In the genomic region with DNA sequence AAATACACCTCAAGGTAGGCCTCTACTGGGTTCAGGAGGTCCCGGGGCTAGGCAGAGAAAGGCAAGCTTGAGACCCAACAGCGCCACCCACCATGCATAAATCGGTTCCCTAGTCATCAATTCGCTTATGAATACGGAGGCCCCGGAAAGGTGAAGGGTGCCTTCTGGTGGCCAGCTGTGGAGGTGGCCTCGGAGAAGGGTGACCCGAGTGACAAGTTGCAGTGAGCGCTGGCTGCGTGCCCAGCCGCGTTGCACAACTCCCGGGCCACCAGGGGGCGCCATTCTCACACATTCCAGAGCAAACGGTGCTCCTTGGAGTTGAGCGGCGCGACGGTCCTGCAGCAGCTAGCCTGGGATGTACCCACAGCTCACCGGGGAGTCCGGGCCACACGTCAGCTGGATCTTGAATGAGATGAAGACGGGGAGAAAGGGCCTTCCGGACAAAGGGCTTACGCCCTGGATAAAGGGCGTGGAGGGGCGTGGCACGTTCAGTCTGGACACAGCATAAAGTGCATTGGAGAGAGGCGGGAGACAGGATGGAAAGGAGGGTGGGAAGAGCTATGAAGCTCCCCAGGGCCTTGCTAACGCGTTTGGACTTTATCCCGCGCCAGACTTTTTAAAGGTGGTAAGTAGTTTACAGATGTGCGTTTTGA, we compare ENCODE assay signal across 8 cellular contexts. TPM values are rescaled to one million over a fixed set of nuclear protein-coding genes. Genes with fewer than 3 reads are reported as not detected.
DNase-seq lines count a peak whose midpoint lies in the region; ATAC-seq and TF ChIP-seq lines count a peak whose summit lies in the region.

No MANE protein-coding gene starts in this region.

- peaks cover 25 to 55% (median 47%) of the 10 kb centered on the region in 7 donors for H3K4me1 Mint-ChIP-seq in naive thymus-derived CD4-positive, alpha-beta T cell
- H3K4me1 Mint-ChIP-seq in stimulated activated naive B cell treated with anti-CD40 and anti-IgM and Interleukin-4, amounts not matched to agents 10 μg/mL and 1 μg/mL and 100 μg/mL, for 72 hours, result peaks cover 23 to 30% of the 10 kb centered on the region in 2 donors

- H3K36me3 Mint-ChIP-seq in naive thymus-derived CD4-positive, alpha-beta T cell, result peaks cover 0 to 7% (median 0%) of the 10 kb centered on the region in 5 donors
- H3K36me3 Mint-ChIP-seq in stimulated activated naive B cell treated with anti-CD40 and anti-IgM and Interleukin-4, amounts not matched to agents 10 μg/mL and 1 μg/mL and 100 μg/mL, for 72 hours, result no peaks in the 10 kb centered on the region

- ATAC-seq in GM21717 (IDR thresholded peaks at IDR 0.05; ENCODE audit: unreplicated experiment), result peak; percentile 74
- peak; percentile 90 for ATAC-seq in naive thymus-derived CD4-positive, alpha-beta T cell
- ATAC-seq in stimulated activated naive B cell treated with anti-CD40 and anti-IgM and Interleukin-4, amounts not matched to agents 10 μg/mL and 1 μg/mL and 100 μg/mL, for 72 hours (replicated peaks), result peak; percentile 87 to 92

- WGBS in esophagus muscularis mucosa, result 2% methylated on average over 24 of the region's 34 CpGs

- TF ChIP-seq POLR2A in esophagus muscularis mucosa (IDR thresholded peaks at IDR 0.05; ENCODE audit: low read depth), result no peak

- H3K27me3 ChIP-seq in esophagus muscularis mucosa, result no peaks in the 10 kb centered on the region
- no peaks in the 10 kb centered on the region for H3K27me3 ChIP-seq in naive thymus-derived CD4-positive, alpha-beta T cell (ENCODE audit: control insufficient read depth in 2 of 2, insufficient read depth in 2 of 2, low read length in 2 of 2)

- intact Hi-C loops in esophagus muscularis mucosa (cut with DNase I), result loop anchor here (1.0 to 5.0 kb wide), 2 partner anchors 21 to 429 kb away; partner anchors contain the start of gene TMSB10
- intact Hi-C loops in naive thymus-derived CD4-positive, alpha-beta T cell (cut with micrococcal nuclease), result loop anchor here (1.0 to 5.0 kb wide), 20 partner anchors 20 to 467 kb away; partner anchors contain the start of genes DNAH6 (in 2 of the 2), TMSB10 (in 2 of the 2) and SUCLG1 (in 1 of the 2)

- POLR2A ChIA-PET in naive thymus-derived CD4-positive, alpha-beta T cell (lab: Charles Lee), result interaction anchor here (0.6 to 13.2 kb wide), 41 partner anchors 9 to 467 kb away, joined by 3 to 495 read pairs (median 7); partner anchors contain the start of genes SUCLG1, TGOLN2, TMSB10 and TRABD2A

- peak overlapping the region; percentile 91 to 100 (median 94) for H3K4me3 Mint-ChIP-seq in naive thymus-derived CD4-positive, alpha-beta T cell
- H3K4me3 Mint-ChIP-seq in stimulated activated naive B cell treated with anti-CD40 and anti-IgM and Interleukin-4, amounts not matched to agents 10 μg/mL and 1 μg/mL and 100 μg/mL, for 72 hours, result peak overlapping the region; percentile 85 to 90

- no peaks in the 10 kb centered on the region for H3K36me3 ChIP-seq in esophagus muscularis mucosa
- H3K36me3 ChIP-seq in naive thymus-derived CD4-positive, alpha-beta T cell (ENCODE audit: control insufficient read depth in 2 of 3, insufficient read depth in 3 of 3, low read length in 3 of 3), result no peaks in the 10 kb centered on the region

- CTCF ChIA-PET in naive thymus-derived CD4-positive, alpha-beta T cell (lab: Charles Lee), result interaction anchor here (0.6 to 5.0 kb wide), 74 partner anchors 9 to 983 kb away, joined by 3 to 87 read pairs (median 5); partner anchors contain the start of genes TMSB10 and TRABD2A

- H3K4me1 ChIP-seq in esophagus muscularis mucosa, result peaks cover 16 to 30% (median 22%) of the 10 kb centered on the region in 4 donors
- H3K4me1 ChIP-seq in naive thymus-derived CD4-positive, alpha-beta T cell (ENCODE audit: control insufficient read depth in 2 of 2, insufficient read depth in 2 of 2, low read length in 2 of 2), result peaks cover 23 to 29% of the 10 kb centered on the region in 2 donors

- H3K4me3 ChIP-seq in Jurkat, Clone E6-1 (ENCODE audit: low read length), result peak overlapping the region; percentile 39
- peak overlapping the region; percentile 39 to 60 (median 43) for H3K4me3 ChIP-seq in esophagus muscularis mucosa
- H3K4me3 ChIP-seq in naive thymus-derived CD4-positive, alpha-beta T cell (ENCODE audit: low read length), result peak overlapping the region; percentile 77

- H3K27ac ChIP-seq in esophagus muscularis mucosa (replicated peaks in 1 of 4), result peak overlapping the region; percentile 22 to 65 (median 45)
- peak overlapping the region; percentile 69 for H3K27ac ChIP-seq in naive thymus-derived CD4-positive, alpha-beta T cell (ENCODE audit: low read depth, low read length)

- H3K27ac Mint-ChIP-seq in naive thymus-derived CD4-positive, alpha-beta T cell, result peak overlapping the region; percentile 91 to 100 (median 96)
- H3K27ac Mint-ChIP-seq in stimulated activated naive B cell treated with anti-CD40 and anti-IgM and Interleukin-4, amounts not matched to agents 10 μg/mL and 1 μg/mL and 100 μg/mL, for 72 hours, result peak overlapping the region; percentile 85

- peak; percentile 87 to 95 (median 90) for TF ChIP-seq CTCF in esophagus muscularis mucosa (IDR thresholded peaks at IDR 0.05)

- TF ChIP-seq EP300 in esophagus muscularis mucosa (IDR thresholded peaks at IDR 0.05), result no peak

- DNase-seq in DMS53 treated with DMSO at 0.1 percent for 48 hours (lab: John Stamatoyannopoulos, UW; ENCODE audit: unreplicated experiment), result peak; percentile 99
- peak; percentile 88 for DNase-seq in Jurkat, Clone E6-1 (ENCODE audit: low read depth, low spot score)
- peak; percentile 65 for DNase-seq in OCI-M2 (lab: John Stamatoyannopoulos, UW; ENCODE audit: unreplicated experiment)
- peak; percentile 99 for DNase-seq in activated T-cell treated with anti-CD3 and anti-CD28 coated beads for 48 hours (ENCODE audit: low read depth)
- DNase-seq in esophagus muscularis mucosa (ENCODE audit: extremely low spot score), result peak; percentile 99
- peak; percentile 94 to 99 (median 97) for DNase-seq in naive thymus-derived CD4-positive, alpha-beta T cell
- peak; percentile 94 for DNase-seq in stimulated activated naive B cell treated with anti-CD40 and anti-IgM and Interleukin-4, amounts not matched to agents 10 μg/mL and 1 μg/mL and 100 μg/mL, for 72 hours

- no peaks in the 10 kb centered on the region for H3K9me3 ChIP-seq in esophagus muscularis mucosa
- H3K9me3 ChIP-seq in naive thymus-derived CD4-positive, alpha-beta T cell (ENCODE audit: control insufficient read depth in 2 of 3, low read length in 3 of 3), result no peaks in the 10 kb centered on the region

- no peaks in the 10 kb centered on the region for H3K27me3 Mint-ChIP-seq in naive thymus-derived CD4-positive, alpha-beta T cell
- no peaks in the 10 kb centered on the region for H3K27me3 Mint-ChIP-seq in stimulated activated naive B cell treated with anti-CD40 and anti-IgM and Interleukin-4, amounts not matched to agents 10 μg/mL and 1 μg/mL and 100 μg/mL, for 72 hours

- H3K9me3 Mint-ChIP-seq in naive thymus-derived CD4-positive, alpha-beta T cell, result peaks cover 0 to 4% (median 0%) of the 10 kb centered on the region in 11 donors
- no peaks in the 10 kb centered on the region for H3K9me3 Mint-ChIP-seq in stimulated activated naive B cell treated with anti-CD40 and anti-IgM and Interleukin-4, amounts not matched to agents 10 μg/mL and 1 μg/mL and 100 μg/mL, for 72 hours

RNA-seq across cellular contexts. Expression of gene TMSB10, which starts 20.4 kb away (rescaled TPM):
- 2,917 TPM for polyA plus RNA-seq in Jurkat, Clone E6-1 (2012; ENCODE audit: insufficient read depth, insufficient read length)
- 1,000 to 10,000 TPM; 1,300 to 2,755 (median 1,711) TPM for total RNA-seq in esophagus muscularis mucosa
- 1,000 to 10,000 TPM; 1,492 to 5,756 (median 1,578) TPM for total RNA-seq in naive thymus-derived CD4-positive, alpha-beta T cell
- 1,000 to 10,000 TPM; 6,721 to 8,256 TPM for polyA plus RNA-seq in naive thymus-derived CD4-positive, alpha-beta T cell

RNA-seq across cellular contexts. Expression of gene TRABD2A, which starts 45.0 kb away (rescaled TPM):
- 1.5 TPM for polyA plus RNA-seq in Jurkat, Clone E6-1 (2012; ENCODE audit: insufficient read depth, insufficient read length)
- total RNA-seq in esophagus muscularis mucosa, result 1 to 10 TPM; 1.2 to 3.0 (median 2.1) TPM
- 100 to 1,000 TPM in 4 of 5 experiments, 10 to 100 TPM in 1; 75.0 to 288 (median 182) TPM for total RNA-seq in naive thymus-derived CD4-positive, alpha-beta T cell
- polyA plus RNA-seq in naive thymus-derived CD4-positive, alpha-beta T cell, result 100 to 1,000 TPM; 119 to 204 TPM

RNA-seq across cellular contexts. Expression of gene KCMF1, which starts 45.1 kb away (rescaled TPM):
- polyA plus RNA-seq in Jurkat, Clone E6-1 (2012; ENCODE audit: insufficient read depth, insufficient read length), result 86.6 TPM
- total RNA-seq in esophagus muscularis mucosa, result 10 to 100 TPM; 48.0 to 73.1 (median 65.4) TPM
- 10 to 100 TPM; 57.7 to 81.3 (median 60.8) TPM for total RNA-seq in naive thymus-derived CD4-positive, alpha-beta T cell
- 10 to 100 TPM; 15.6 to 20.2 TPM for polyA plus RNA-seq in naive thymus-derived CD4-positive, alpha-beta T cell

Comparison
In these comparisons a context has a peak if more than half of its experiments do, and no peak if none do; other contexts are left out.
1. Peak in every context shown above with its lines: DNase-seq, ATAC-seq, H3K4me3 ChIP-seq and H3K27ac ChIP-seq.
2. RNA of gene TRABD2A, which starts 45.0 kb away (total RNA-seq): 75.0 to 288 TPM in naive thymus-derived CD4-positive, alpha-beta T cell; 1.2 to 3.0 TPM in esophagus muscularis mucosa; every median in the first group is over 10 times any median in the second.